Comparison of ENCODE assay signal across 9 cellular contexts in genomic region chr17:49132699-49133364, GRCh38. TPM values are rescaled to one million over a fixed set of nuclear protein-coding genes. Genes with fewer than 3 reads are reported as not detected.
DNase-seq lines count a peak whose midpoint lies in the region; ATAC-seq, FAIRE-seq and TF ChIP-seq lines count a peak whose summit lies in the region.
"Had no signal": no experiment of that assay in that cellular context is flagged by ENCODE, and none has a peak within 500 bp of the region (broad histone marks: within the 10 kb centered on the region; RNA-seq: fewer than 3 reads in every experiment).

TSS of gene B4GALNT2 (plus strand) at chr17:49132769. CDS start at chr17:49132793, 24 bp downstream.

- no peak for FAIRE-seq in kidney (lab: Jason Lieb, UNC)

- POLR2A ChIA-PET in activated naive CD8-positive, alpha-beta T cell treated with anti-CD3 and anti-CD28 coated beads, Interleukin-2, amount 10 ng/mL, durations not matched to agents 7 days and 5 days (lab: Charles Lee) = no interaction called here

- H3K27ac ChIP-seq in kidney (ENCODE audit: low read depth in 2 of 2, low read length in 2 of 2) (no peak within 1 kb of the TSS), stomach (peak within 1 kb of the TSS in 3 of 5 donors; percentile 2 to 42 (median 35))

- peaks cover 5% of the 10 kb centered on the region for H3K4me1 Mint-ChIP-seq in activated naive CD8-positive, alpha-beta T cell treated with anti-CD3 and anti-CD28 coated beads, Interleukin-2, amount 10 ng/mL, durations not matched to agents 7 days and 5 days

- WGBS in stomach, 5 donors = 2 to 8% (median 3%) methylated on average over 51 to 65 of the region's 65 CpGs

- peak within 1 kb of the TSS in 1 of 2 donors; percentile 49 for H3K4me3 ChIP-seq in kidney (ENCODE audit: low read length in 2 of 2)
- peak within 1 kb of the TSS; percentile 37 to 52 (median 40) for H3K4me3 ChIP-seq in stomach

- peak; percentile 17 to 25 for ATAC-seq in activated CD4-positive, CD25-positive, alpha-beta regulatory T cell treated with anti-CD3 and anti-CD28 coated beads, Interleukin-2, amount 50 U/mL, for 24 hours
- ATAC-seq in activated naive CD8-positive, alpha-beta T cell treated with anti-CD3 and anti-CD28 coated beads, Interleukin-2, amount 10 ng/mL, durations not matched to agents 7 days and 5 days (ENCODE audit: low read depth) = peak; percentile 56
- ATAC-seq in HG03280 (IDR thresholded peaks at IDR 0.05; ENCODE audit: unreplicated experiment) = no peak
- ATAC-seq in GM18519 (IDR thresholded peaks at IDR 0.05; ENCODE audit: low FRiP score, unreplicated experiment) = no peak
- no peak for ATAC-seq in HG03039 (IDR thresholded peaks at IDR 0.05; ENCODE audit: unreplicated experiment)

- H3K9me3 ChIP-seq in kidney (ENCODE audit: control insufficient read depth in 1 of 2, low read length in 2 of 2) (no peaks in the 10 kb centered on the region), stomach (peaks cover 0 to 13% (median 4%) of the 10 kb centered on the region in 4 donors)

- no peaks in the 10 kb centered on the region for H3K36me3 ChIP-seq in kidney (ENCODE audit: control insufficient read depth in 1 of 2, insufficient read depth in 2 of 2, low read length in 2 of 2)
- no peaks in the 10 kb centered on the region for H3K36me3 ChIP-seq in stomach

- intact Hi-C loops in kidney (cut with DNase I) (no loop called here), stomach (cut with DNase I; ENCODE audit: low total_unique reads) (no loop called here)

- no peaks in the 10 kb centered on the region for H3K36me3 Mint-ChIP-seq in activated naive CD8-positive, alpha-beta T cell treated with anti-CD3 and anti-CD28 coated beads, Interleukin-2, amount 10 ng/mL, durations not matched to agents 7 days and 5 days

- DNase-seq in activated CD4-positive, CD25-positive, alpha-beta regulatory T cell treated with anti-CD3 and anti-CD28 coated beads, Interleukin-2, amount 50 U/mL, for 72 hours = no peak
- DNase-seq in activated naive CD8-positive, alpha-beta T cell treated with anti-CD3 and anti-CD28 coated beads, Interleukin-2, amount 10 ng/mL, durations not matched to agents 7 days and 5 days = peak; percentile 43
- DNase-seq in kidney (peak; percentile 78), stomach (peak; percentile 35)

- H3K4me1 ChIP-seq in kidney (ENCODE audit: control insufficient read depth in 1 of 2, insufficient read depth in 1 of 2, low read depth in 1 of 2, low read length in 2 of 2) (no peaks in the 10 kb centered on the region), stomach (peaks cover 12 to 18% (median 14%) of the 10 kb centered on the region in 4 donors)

- H3K4me3 Mint-ChIP-seq in activated naive CD8-positive, alpha-beta T cell treated with anti-CD3 and anti-CD28 coated beads, Interleukin-2, amount 10 ng/mL, durations not matched to agents 7 days and 5 days = peak within 1 kb of the TSS; percentile 71

- no peak for TF ChIP-seq POLR2A in stomach (IDR thresholded peaks at IDR 0.05)

- H3K9ac ChIP-seq in kidney (ENCODE audit: low read length in 2 of 2) = no peak within 1 kb of the TSS

- H3K27ac Mint-ChIP-seq in activated naive CD8-positive, alpha-beta T cell treated with anti-CD3 and anti-CD28 coated beads, Interleukin-2, amount 10 ng/mL, durations not matched to agents 7 days and 5 days = no peak within 1 kb of the TSS

- no peak for TF ChIP-seq CTCF in kidney (IDR thresholded peaks at IDR 0.05; ENCODE audit: borderline replicate concordance, extremely low read depth, insufficient read depth)
- TF ChIP-seq CTCF in stomach (IDR thresholded peaks at IDR 0.05) = no peak

- peaks cover 73% of the 10 kb centered on the region for H3K27me3 Mint-ChIP-seq in activated naive CD8-positive, alpha-beta T cell treated with anti-CD3 and anti-CD28 coated beads, Interleukin-2, amount 10 ng/mL, durations not matched to agents 7 days and 5 days

- peaks cover 0 to 70% (median 30%) of the 10 kb centered on the region in 3 donors for H3K27me3 ChIP-seq in stomach

- TF ChIP-seq EP300 in stomach (IDR thresholded peaks at IDR 0.05) = no peak

- no peaks in the 10 kb centered on the region for H3K9me3 Mint-ChIP-seq in activated naive CD8-positive, alpha-beta T cell treated with anti-CD3 and anti-CD28 coated beads, Interleukin-2, amount 10 ng/mL, durations not matched to agents 7 days and 5 days

RNA-seq across cellular contexts. Expression of gene B4GALNT2, which starts in this region (rescaled TPM):
- total RNA-seq in activated naive CD8-positive, alpha-beta T cell treated with anti-CD3 and anti-CD28 coated beads, Interleukin-2, amount 10 ng/mL, durations not matched to agents 7 days and 5 days = not detected
- total RNA-seq in kidney (4.3 TPM), stomach (10 to 100 TPM in 1 of 5 donors, 1 to 10 TPM in 3, not detected in 1; 1.1 to 41.7 (median 5.3) TPM)
- polyA plus RNA-seq in kidney (ENCODE audit: insufficient read depth, low read depth, low replicate concordance) (1.3 TPM), stomach (1 to 10 TPM; 1.4 to 2.2 (median 1.4) TPM)
- total RNA-seq: myocyte had no signal

Comparison
In these comparisons a context has a peak if more than half of its experiments do, and no peak if none do; other contexts are left out.
1. Peak in DNase-seq and ATAC-seq in activated naive CD8-positive, alpha-beta T cell treated with anti-CD3 and anti-CD28 coated beads, Interleukin-2, amount 10 ng/mL, durations not matched to agents 7 days and 5 days; RNA of the gene not detected or under 1 TPM.
2. ATAC-seq: peak in activated CD4-positive, CD25-positive, alpha-beta regulatory T cell treated with anti-CD3 and anti-CD28 coated beads, Interleukin-2, amount 50 U/mL, for 24 hours (2 of 2); none in HG03280 (single experiment), GM18519 (single experiment) and HG03039 (single experiment).
3. H3K27ac ChIP-seq: peak in stomach (3 of 5); none in kidney (0 of 2).